12 cellular contexts compared by ENCODE assay signal in the genomic region with DNA sequence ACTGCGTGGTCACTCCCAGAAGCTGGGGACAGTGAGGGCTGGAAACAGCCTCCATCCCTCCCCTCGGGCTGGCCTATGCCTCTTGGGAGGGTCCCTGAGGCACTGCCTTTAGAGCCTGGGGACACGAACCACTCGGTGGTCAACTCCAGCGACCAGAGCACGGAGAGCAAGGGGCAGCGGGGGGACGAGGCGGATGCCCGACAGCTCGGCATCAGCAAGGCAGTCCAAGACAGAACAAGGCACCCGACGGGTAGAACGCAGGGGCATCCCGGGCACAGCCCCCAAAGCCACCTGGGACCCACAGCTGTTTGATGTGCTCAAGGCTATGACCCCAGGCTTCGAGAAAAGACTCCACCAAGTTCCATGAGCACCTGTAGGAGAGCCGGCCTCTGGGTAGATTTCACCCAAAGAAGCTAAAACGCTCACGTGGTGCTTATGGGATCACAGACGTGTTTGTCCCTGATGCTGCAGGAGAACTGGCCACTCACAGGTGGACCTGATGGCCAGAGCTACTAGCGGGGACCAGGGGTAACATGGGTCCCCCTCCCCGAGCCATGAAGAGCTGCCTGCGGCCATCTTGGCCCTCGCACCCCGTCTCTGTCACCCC. TPM values are rescaled to one million over a fixed set of nuclear protein-coding genes. Genes with fewer than 3 reads are reported as not detected.
DNase-seq lines count a peak whose midpoint lies in the region; ATAC-seq and TF ChIP-seq lines count a peak whose summit lies in the region.
"Had no signal": no experiment of that assay in that cellular context is flagged by ENCODE, and none has a peak within 500 bp of the region (broad histone marks: within the 10 kb centered on the region; RNA-seq: fewer than 3 reads in every experiment).

No MANE protein-coding gene starts in this region.

- H3K4me2 ChIP-seq in neural progenitor cell: no peak overlapping the region

- H3K79me2 ChIP-seq in neural progenitor cell (ENCODE audit: low read depth): no peaks in the 10 kb centered on the region

- H3K4me1 ChIP-seq in Peyer's patch: peaks cover 0 to 50% (median 28%) of the 10 kb centered on the region in 4 donors
- no peaks in the 10 kb centered on the region for H3K4me1 ChIP-seq in right lobe of liver
- no peaks in the 10 kb centered on the region for H3K4me1 ChIP-seq in neural progenitor cell

- H3K4me1 Mint-ChIP-seq in CD14-positive monocyte (peaks cover 84% of the 10 kb centered on the region), neural progenitor cell (no peaks in the 10 kb centered on the region)

- H3K27me3 ChIP-seq in Peyer's patch: no peaks in the 10 kb centered on the region
- no peaks in the 10 kb centered on the region for H3K27me3 ChIP-seq in right lobe of liver
- no peaks in the 10 kb centered on the region for H3K27me3 ChIP-seq in neural progenitor cell
- H3K27me3 ChIP-seq: cardiac muscle cell had no signal

- H3K27ac Mint-ChIP-seq in CD14-positive monocyte (peak overlapping the region; percentile 96 to 100 (median 100)), neural progenitor cell (no peak overlapping the region)

- intact Hi-C loops in CD14-positive monocyte (cut with micrococcal nuclease) (loop anchor here in 1 of 2 donors (5.0 kb wide), 2 partner anchors 70 to 90 kb away; a partner anchor contains a TSS), right lobe of liver (cut with DNase I) (no loop called here)

- H3K9me3 Mint-ChIP-seq in CD14-positive monocyte (no peaks in the 10 kb centered on the region), neural progenitor cell (no peaks in the 10 kb centered on the region)

- H3K36me3 ChIP-seq in Peyer's patch (no peaks in the 10 kb centered on the region), right lobe of liver (no peaks in the 10 kb centered on the region), neural progenitor cell (no peaks in the 10 kb centered on the region)
- H3K36me3 ChIP-seq: cardiac muscle cell had no signal

- DNase-seq in CD14-positive monocyte (ENCODE audit: low spot score) (no peak), Peyer's patch (no peak), right lobe of liver (no peak), G401 (ENCODE audit: low spot score) (no peak), neural progenitor cell (ENCODE audit: low spot score) (no peak), NOMO-1 treated with dmso at 0.1 percent for 144 hours (lab: John Stamatoyannopoulos, UW; ENCODE audit: unreplicated experiment) (no peak)
- DNase-seq: NCI-H748 treated with DMSO at 0.1 percent for 48 hours had no signal

- H3K4me3 ChIP-seq in Peyer's patch: peak overlapping the region in 1 of 4 donors; percentile 64
- H3K4me3 ChIP-seq in right lobe of liver: no peak overlapping the region
- H3K4me3 ChIP-seq in neural progenitor cell: no peak overlapping the region
- H3K4me3 ChIP-seq: cardiac muscle cell had no signal

- no peaks in the 10 kb centered on the region for H3F3A ChIP-seq in neural progenitor cell (ENCODE audit: low read depth)

- H3K27ac ChIP-seq in Peyer's patch: peak overlapping the region; percentile 73 to 85 (median 79)
- H3K27ac ChIP-seq in right lobe of liver: peak overlapping the region in 2 of 3 donors; percentile 53 to 70
- H3K27ac ChIP-seq in neural progenitor cell: no peak overlapping the region
- H3K27ac ChIP-seq: cardiac muscle cell had no signal

- no peak overlapping the region for H2AFZ ChIP-seq in neural progenitor cell (replicated peaks)

- 81% methylated on average over 8 of the region's 25 CpGs for WGBS in right lobe of liver (ENCODE audit: insufficient coverage, low coverage, low lambda C conversion rate, missing lambda C conversion rate)

- peaks cover 0 to 7% (median 0%) of the 10 kb centered on the region in 3 donors for H3K27me3 Mint-ChIP-seq in CD14-positive monocyte (ENCODE audit: low read depth in 3 of 3)
- peaks cover 10% of the 10 kb centered on the region for H3K27me3 Mint-ChIP-seq in neural progenitor cell (ENCODE audit: insufficient read depth, low read depth)

- TF ChIP-seq POLR2A in Peyer's patch (IDR thresholded peaks at IDR 0.05) (no peak), right lobe of liver (IDR thresholded peaks at IDR 0.05) (no peak)

- no peaks in the 10 kb centered on the region for H4K20me1 ChIP-seq in neural progenitor cell (ENCODE audit: low read depth)

- H3K9ac ChIP-seq in neural progenitor cell: no peak overlapping the region

- ATAC-seq in GM19324 (IDR thresholded peaks at IDR 0.05; ENCODE audit: low FRiP score, unreplicated experiment): peak; percentile 0
- ATAC-seq in right lobe of liver: no peak
- ATAC-seq in HG02870 (IDR thresholded peaks at IDR 0.05; ENCODE audit: unreplicated experiment): no peak

- H3K36me3 Mint-ChIP-seq in CD14-positive monocyte: peaks cover 20 to 32% of the 10 kb centered on the region in 2 donors
- H3K36me3 Mint-ChIP-seq in neural progenitor cell: no peaks in the 10 kb centered on the region

- in situ Hi-C loops in G401 (cut with HindIII; ENCODE audit: low sequenced_read_pairs): no loop called here

- TF ChIP-seq CTCF in CD14-positive monocyte (IDR thresholded peaks at IDR 0.05) (no peak), Peyer's patch (IDR thresholded peaks at IDR 0.05) (no peak), right lobe of liver (IDR thresholded peaks at IDR 0.05) (no peak), neural progenitor cell (IDR thresholded peaks at IDR 0.05) (no peak)

- H3K9me3 ChIP-seq in Peyer's patch (no peaks in the 10 kb centered on the region), right lobe of liver (no peaks in the 10 kb centered on the region), neural progenitor cell (ENCODE audit: low read depth) (no peaks in the 10 kb centered on the region)

- H3K4me3 Mint-ChIP-seq in CD14-positive monocyte (peak overlapping the region; percentile 98 to 100), neural progenitor cell (no peak overlapping the region)

RNA-seq across cellular contexts. Expression of a gene that starts 0.5 kb away (rescaled TPM):
- polyA plus RNA-seq in CD14-positive monocyte: 100 to 1,000 TPM; 542 to 646 TPM
- total RNA-seq in Peyer's patch: 100 to 1,000 TPM in 1 of 4 donors, 10 to 100 TPM in 3; 10.6 to 175 (median 15.4) TPM
- total RNA-seq in right lobe of liver: 10 to 100 TPM in 3 of 6 experiments, 1 to 10 TPM in 3; 2.3 to 20.6 (median 8.8) TPM
- 0.20 TPM in 1 of 2 replicates, not detected in the other for total RNA-seq in G401 (2014; rRNA removed; shearing (Covaris generic))
- not detected in 2 replicates for total RNA-seq in neural progenitor cell (ENCODE audit: low replicate concordance)
- total RNA-seq: cardiac muscle cell had no signal
- polyA plus RNA-seq: BJ had no signal

RNA-seq across cellular contexts. Expression of a gene that starts 13.6 kb away (rescaled TPM):
- 10 to 100 TPM; 11.4 to 11.7 TPM for polyA plus RNA-seq in CD14-positive monocyte
- total RNA-seq in Peyer's patch (10 to 100 TPM in 1 of 4 donors, 1 to 10 TPM in 2, not detected in 1; 4.7 to 23.9 (median 9.3) TPM), right lobe of liver (1 to 10 TPM in 2 of 6 experiments, under 1 TPM in 1, not detected in 3; 0.31 to 1.9 (median 1.1) TPM), neural progenitor cell (ENCODE audit: low replicate concordance) (1.2 and 2.6 TPM in 2 replicates)
- total RNA-seq in G401 (2014; rRNA removed; shearing (Covaris generic)): not detected in 2 replicates
- polyA plus RNA-seq: BJ had no signal

RNA-seq across cellular contexts. Expression of a gene that starts 17.6 kb away (rescaled TPM):
- not detected for polyA plus RNA-seq in CD14-positive monocyte
- 10 to 100 TPM in 3 of 4 donors, not detected in 1; 21.3 to 57.6 (median 44.6) TPM for total RNA-seq in Peyer's patch
- total RNA-seq in right lobe of liver: under 1 TPM in 1 of 6 experiments, not detected in 5; 0.68 TPM
- not detected in 2 replicates for total RNA-seq in G401 (2014; rRNA removed; shearing (Covaris generic))
- total RNA-seq in neural progenitor cell (ENCODE audit: low replicate concordance): not detected in 2 replicates
- total RNA-seq: cardiac muscle cell, posterior vena cava had no signal
- polyA plus RNA-seq: BJ, cardiac muscle cell had no signal

RNA-seq across cellular contexts. Expression of a gene that starts 39.3 kb away (rescaled TPM):
- polyA plus RNA-seq in CD14-positive monocyte: not detected
- total RNA-seq in Peyer's patch (not detected), right lobe of liver (not detected), neural progenitor cell (ENCODE audit: low replicate concordance) (not detected in 2 replicates)
- not detected in 2 replicates for total RNA-seq in G401 (2014; rRNA removed; shearing (Covaris generic))
- total RNA-seq: cardiac muscle cell had no signal
- polyA plus RNA-seq: BJ, cardiac muscle cell had no signal
